ENCODE assay signal across 1 cellular context in the genomic region with DNA sequence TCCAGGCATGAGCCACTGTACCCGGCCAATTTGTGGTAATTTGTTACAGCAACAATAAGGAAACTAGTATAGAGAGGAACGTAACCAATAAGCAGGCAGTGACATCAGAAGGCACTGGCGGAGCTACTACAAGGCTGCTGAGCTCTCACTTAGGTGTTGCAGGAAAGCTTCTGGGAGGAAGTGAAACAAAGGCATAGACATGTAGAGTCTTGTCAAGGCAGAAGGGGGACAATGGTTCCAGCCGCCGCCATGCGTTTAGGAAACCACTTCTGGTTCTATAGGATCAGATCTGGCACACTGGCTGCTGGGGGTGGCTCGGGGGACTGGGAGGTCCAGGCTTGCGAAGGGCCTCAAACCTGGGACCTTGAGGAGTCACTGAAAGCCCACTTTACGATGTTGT.
TF ChIP-seq lines count a peak whose summit lies in the region.

No MANE protein-coding gene starts in this region.

TF ChIP-seq in GM12878, 131 proteins besides CTCF, POLR2A, EP300 and RAD21 (continued from another document and continues in another):
- TF ChIP-seq, protein P1, sequence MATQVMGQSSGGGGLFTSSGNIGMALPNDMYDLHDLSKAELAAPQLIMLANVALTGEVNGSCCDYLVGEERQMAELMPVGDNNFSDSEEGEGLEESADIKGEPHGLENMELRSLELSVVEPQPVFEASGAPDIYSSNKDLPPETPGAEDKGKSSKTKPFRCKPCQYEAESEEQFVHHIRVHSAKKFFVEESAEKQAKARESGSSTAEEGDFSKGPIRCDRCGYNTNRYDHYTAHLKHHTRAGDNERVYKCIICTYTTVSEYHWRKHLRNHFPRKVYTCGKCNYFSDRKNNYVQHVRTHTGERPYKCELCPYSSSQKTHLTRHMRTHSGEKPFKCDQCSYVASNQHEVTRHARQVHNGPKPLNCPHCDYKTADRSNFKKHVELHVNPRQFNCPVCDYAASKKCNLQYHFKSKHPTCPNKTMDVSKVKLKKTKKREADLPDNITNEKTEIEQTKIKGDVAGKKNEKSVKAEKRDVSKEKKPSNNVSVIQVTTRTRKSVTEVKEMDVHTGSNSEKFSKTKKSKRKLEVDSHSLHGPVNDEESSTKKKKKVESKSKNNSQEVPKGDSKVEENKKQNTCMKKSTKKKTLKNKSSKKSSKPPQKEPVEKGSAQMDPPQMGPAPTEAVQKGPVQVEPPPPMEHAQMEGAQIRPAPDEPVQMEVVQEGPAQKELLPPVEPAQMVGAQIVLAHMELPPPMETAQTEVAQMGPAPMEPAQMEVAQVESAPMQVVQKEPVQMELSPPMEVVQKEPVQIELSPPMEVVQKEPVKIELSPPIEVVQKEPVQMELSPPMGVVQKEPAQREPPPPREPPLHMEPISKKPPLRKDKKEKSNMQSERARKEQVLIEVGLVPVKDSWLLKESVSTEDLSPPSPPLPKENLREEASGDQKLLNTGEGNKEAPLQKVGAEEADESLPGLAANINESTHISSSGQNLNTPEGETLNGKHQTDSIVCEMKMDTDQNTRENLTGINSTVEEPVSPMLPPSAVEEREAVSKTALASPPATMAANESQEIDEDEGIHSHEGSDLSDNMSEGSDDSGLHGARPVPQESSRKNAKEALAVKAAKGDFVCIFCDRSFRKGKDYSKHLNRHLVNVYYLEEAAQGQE (IDR thresholded peaks at IDR 0.05; ENCODE audit: low read depth, low read length): no peak
- TF ChIP-seq SUZ12 (IDR thresholded peaks at IDR 0.05; ENCODE audit: unreplicated experiment): no peak
- TF ChIP-seq, protein P2, sequence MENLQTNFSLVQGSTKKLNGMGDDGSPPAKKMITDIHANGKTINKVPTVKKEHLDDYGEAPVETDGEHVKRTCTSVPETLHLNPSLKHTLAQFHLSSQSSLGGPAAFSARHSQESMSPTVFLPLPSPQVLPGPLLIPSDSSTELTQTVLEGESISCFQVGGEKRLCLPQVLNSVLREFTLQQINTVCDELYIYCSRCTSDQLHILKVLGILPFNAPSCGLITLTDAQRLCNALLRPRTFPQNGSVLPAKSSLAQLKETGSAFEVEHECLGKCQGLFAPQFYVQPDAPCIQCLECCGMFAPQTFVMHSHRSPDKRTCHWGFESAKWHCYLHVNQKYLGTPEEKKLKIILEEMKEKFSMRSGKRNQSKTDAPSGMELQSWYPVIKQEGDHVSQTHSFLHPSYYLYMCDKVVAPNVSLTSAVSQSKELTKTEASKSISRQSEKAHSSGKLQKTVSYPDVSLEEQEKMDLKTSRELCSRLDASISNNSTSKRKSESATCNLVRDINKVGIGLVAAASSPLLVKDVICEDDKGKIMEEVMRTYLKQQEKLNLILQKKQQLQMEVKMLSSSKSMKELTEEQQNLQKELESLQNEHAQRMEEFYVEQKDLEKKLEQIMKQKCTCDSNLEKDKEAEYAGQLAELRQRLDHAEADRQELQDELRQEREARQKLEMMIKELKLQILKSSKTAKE (IDR thresholded peaks at IDR 0.05; ENCODE audit: low read depth, poor library complexity, severe bottlenecking): peak; percentile 96
- TF ChIP-seq SREBF1 (IDR thresholded peaks at IDR 0.05; ENCODE audit: low read length): no peak
- TF ChIP-seq PML (IDR thresholded peaks at IDR 0.05; ENCODE audit: low read length): no peak
- no peak for TF ChIP-seq ZBED1 (IDR thresholded peaks at IDR 0.05; ENCODE audit: borderline replicate concordance)
- peak; percentile 94 for TF ChIP-seq NBN (IDR thresholded peaks at IDR 0.05)
- no peak for TF ChIP-seq SREBF2 (IDR thresholded peaks at IDR 0.05; ENCODE audit: low read length)
- TF ChIP-seq IKZF2 (IDR thresholded peaks at IDR 0.05): peak; percentile 97 to 98
- TF ChIP-seq, protein P3, sequence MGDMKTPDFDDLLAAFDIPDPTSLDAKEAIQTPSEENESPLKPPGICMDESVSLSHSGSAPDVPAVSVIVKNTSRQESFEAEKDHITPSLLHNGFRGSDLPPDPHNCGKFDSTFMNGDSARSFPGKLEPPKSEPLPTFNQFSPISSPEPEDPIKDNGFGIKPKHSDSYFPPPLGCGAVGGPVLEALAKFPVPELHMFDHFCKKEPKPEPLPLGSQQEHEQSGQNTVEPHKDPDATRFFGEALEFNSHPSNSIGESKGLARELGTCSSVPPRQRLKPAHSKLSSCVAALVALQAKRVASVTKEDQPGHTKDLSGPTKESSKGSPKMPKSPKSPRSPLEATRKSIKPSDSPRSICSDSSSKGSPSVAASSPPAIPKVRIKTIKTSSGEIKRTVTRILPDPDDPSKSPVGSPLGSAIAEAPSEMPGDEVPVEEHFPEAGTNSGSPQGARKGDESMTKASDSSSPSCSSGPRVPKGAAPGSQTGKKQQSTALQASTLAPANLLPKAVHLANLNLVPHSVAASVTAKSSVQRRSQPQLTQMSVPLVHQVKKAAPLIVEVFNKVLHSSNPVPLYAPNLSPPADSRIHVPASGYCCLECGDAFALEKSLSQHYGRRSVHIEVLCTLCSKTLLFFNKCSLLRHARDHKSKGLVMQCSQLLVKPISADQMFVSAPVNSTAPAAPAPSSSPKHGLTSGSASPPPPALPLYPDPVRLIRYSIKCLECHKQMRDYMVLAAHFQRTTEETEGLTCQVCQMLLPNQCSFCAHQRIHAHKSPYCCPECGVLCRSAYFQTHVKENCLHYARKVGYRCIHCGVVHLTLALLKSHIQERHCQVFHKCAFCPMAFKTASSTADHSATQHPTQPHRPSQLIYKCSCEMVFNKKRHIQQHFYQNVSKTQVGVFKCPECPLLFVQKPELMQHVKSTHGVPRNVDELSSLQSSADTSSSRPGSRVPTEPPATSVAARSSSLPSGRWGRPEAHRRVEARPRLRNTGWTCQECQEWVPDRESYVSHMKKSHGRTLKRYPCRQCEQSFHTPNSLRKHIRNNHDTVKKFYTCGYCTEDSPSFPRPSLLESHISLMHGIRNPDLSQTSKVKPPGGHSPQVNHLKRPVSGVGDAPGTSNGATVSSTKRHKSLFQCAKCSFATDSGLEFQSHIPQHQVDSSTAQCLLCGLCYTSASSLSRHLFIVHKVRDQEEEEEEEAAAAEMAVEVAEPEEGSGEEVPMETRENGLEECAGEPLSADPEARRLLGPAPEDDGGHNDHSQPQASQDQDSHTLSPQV (IDR thresholded peaks at IDR 0.05): no peak
- peak; percentile 87 for TF ChIP-seq YY1 (IDR thresholded peaks at IDR 0.05; ENCODE audit: low read depth, low read length)
- TF ChIP-seq SUPT20H (IDR thresholded peaks at IDR 0.05; ENCODE audit: borderline replicate concordance, control insufficient read depth, low read depth, low read length): no peak
- TF ChIP-seq RAD51 (IDR thresholded peaks at IDR 0.05): no peak
- peak; percentile 57; the same call in 1 of the 2 replicates for TF ChIP-seq TCF12 (IDR thresholded peaks at IDR 0.05; ENCODE audit: low read depth, low read length)
- TF ChIP-seq PAX5 (IDR thresholded peaks at IDR 0.05; ENCODE audit: borderline replicate concordance, low read depth, low read length): peak; percentile 86
- TF ChIP-seq, protein P4, sequence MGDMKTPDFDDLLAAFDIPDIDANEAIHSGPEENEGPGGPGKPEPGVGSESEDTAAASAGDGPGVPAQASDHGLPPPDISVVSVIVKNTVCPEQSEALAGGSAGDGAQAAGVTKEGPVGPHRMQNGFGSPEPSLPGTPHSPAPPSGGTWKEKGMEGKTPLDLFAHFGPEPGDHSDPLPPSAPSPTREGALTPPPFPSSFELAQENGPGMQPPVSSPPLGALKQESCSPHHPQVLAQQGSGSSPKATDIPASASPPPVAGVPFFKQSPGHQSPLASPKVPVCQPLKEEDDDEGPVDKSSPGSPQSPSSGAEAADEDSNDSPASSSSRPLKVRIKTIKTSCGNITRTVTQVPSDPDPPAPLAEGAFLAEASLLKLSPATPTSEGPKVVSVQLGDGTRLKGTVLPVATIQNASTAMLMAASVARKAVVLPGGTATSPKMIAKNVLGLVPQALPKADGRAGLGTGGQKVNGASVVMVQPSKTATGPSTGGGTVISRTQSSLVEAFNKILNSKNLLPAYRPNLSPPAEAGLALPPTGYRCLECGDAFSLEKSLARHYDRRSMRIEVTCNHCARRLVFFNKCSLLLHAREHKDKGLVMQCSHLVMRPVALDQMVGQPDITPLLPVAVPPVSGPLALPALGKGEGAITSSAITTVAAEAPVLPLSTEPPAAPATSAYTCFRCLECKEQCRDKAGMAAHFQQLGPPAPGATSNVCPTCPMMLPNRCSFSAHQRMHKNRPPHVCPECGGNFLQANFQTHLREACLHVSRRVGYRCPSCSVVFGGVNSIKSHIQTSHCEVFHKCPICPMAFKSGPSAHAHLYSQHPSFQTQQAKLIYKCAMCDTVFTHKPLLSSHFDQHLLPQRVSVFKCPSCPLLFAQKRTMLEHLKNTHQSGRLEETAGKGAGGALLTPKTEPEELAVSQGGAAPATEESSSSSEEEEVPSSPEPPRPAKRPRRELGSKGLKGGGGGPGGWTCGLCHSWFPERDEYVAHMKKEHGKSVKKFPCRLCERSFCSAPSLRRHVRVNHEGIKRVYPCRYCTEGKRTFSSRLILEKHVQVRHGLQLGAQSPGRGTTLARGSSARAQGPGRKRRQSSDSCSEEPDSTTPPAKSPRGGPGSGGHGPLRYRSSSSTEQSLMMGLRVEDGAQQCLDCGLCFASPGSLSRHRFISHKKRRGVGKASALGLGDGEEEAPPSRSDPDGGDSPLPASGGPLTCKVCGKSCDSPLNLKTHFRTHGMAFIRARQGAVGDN (IDR thresholded peaks at IDR 0.05): peak; percentile 98
- TF ChIP-seq, protein P5, sequence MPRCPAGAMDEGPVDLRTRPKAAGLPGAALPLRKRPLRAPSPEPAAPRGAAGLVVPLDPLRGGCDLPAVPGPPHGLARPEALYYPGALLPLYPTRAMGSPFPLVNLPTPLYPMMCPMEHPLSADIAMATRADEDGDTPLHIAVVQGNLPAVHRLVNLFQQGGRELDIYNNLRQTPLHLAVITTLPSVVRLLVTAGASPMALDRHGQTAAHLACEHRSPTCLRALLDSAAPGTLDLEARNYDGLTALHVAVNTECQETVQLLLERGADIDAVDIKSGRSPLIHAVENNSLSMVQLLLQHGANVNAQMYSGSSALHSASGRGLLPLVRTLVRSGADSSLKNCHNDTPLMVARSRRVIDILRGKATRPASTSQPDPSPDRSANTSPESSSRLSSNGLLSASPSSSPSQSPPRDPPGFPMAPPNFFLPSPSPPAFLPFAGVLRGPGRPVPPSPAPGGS (IDR thresholded peaks at IDR 0.05; ENCODE audit: borderline replicate concordance, insufficient read depth, low read depth, low read length, poor library complexity, severe bottlenecking): no peak
- no peak for TF ChIP-seq MYC (IDR thresholded peaks at IDR 0.05; ENCODE audit: insufficient read depth, insufficient read length, insufficient replicate concordance, low read length, severe bottlenecking)
- peak; percentile 39; the same call in 1 of the 2 replicates for TF ChIP-seq BMI1 (IDR thresholded peaks at IDR 0.05; ENCODE audit: borderline replicate concordance)
- no peak for TF ChIP-seq RELA (IDR thresholded peaks at IDR 0.05; ENCODE audit: borderline replicate concordance, partially characterized antibody)
- 0 out of 2 replicates have a peak, but pooled peaks have one; percentile 60 for TF ChIP-seq CBX5 (IDR thresholded peaks at IDR 0.05; ENCODE audit: low read depth)
- TF ChIP-seq, protein P6, sequence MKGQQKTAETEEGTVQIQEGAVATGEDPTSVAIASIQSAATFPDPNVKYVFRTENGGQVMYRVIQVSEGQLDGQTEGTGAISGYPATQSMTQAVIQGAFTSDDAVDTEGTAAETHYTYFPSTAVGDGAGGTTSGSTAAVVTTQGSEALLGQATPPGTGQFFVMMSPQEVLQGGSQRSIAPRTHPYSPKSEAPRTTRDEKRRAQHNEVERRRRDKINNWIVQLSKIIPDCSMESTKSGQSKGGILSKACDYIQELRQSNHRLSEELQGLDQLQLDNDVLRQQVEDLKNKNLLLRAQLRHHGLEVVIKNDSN (IDR thresholded peaks at IDR 0.05; ENCODE audit: borderline replicate concordance, extremely low read length, insufficient read depth, low read depth, low read length): no peak
- TF ChIP-seq SRF (IDR thresholded peaks at IDR 0.05; ENCODE audit: low read depth in 2 of 2, low read length in 2 of 2): 0 out of 4 replicates have a peak, but pooled peaks of 1 of the 2 experiments have one; percentile 8
- TF ChIP-seq MTA3 (IDR thresholded peaks at IDR 0.05; ENCODE audit: borderline replicate concordance, low read length): no peak
- TF ChIP-seq, protein P7, sequence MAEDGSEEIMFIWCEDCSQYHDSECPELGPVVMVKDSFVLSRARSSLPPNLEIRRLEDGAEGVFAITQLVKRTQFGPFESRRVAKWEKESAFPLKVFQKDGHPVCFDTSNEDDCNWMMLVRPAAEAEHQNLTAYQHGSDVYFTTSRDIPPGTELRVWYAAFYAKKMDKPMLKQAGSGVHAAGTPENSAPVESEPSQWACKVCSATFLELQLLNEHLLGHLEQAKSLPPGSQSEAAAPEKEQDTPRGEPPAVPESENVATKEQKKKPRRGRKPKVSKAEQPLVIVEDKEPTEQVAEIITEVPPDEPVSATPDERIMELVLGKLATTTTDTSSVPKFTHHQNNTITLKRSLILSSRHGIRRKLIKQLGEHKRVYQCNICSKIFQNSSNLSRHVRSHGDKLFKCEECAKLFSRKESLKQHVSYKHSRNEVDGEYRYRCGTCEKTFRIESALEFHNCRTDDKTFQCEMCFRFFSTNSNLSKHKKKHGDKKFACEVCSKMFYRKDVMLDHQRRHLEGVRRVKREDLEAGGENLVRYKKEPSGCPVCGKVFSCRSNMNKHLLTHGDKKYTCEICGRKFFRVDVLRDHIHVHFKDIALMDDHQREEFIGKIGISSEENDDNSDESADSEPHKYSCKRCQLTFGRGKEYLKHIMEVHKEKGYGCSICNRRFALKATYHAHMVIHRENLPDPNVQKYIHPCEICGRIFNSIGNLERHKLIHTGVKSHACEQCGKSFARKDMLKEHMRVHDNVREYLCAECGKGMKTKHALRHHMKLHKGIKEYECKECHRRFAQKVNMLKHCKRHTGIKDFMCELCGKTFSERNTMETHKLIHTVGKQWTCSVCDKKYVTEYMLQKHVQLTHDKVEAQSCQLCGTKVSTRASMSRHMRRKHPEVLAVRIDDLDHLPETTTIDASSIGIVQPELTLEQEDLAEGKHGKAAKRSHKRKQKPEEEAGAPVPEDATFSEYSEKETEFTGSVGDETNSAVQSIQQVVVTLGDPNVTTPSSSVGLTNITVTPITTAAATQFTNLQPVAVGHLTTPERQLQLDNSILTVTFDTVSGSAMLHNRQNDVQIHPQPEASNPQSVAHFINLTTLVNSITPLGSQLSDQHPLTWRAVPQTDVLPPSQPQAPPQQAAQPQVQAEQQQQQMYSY (CRISPR knock-in tag; IDR thresholded peaks at IDR 0.05): no peak
- no peak for TF ChIP-seq ESRRA (IDR thresholded peaks at IDR 0.05; ENCODE audit: low read length)
- TF ChIP-seq FOXM1 (IDR thresholded peaks at IDR 0.05; ENCODE audit: low read depth, low read length): no peak
- TF ChIP-seq, protein P8, sequence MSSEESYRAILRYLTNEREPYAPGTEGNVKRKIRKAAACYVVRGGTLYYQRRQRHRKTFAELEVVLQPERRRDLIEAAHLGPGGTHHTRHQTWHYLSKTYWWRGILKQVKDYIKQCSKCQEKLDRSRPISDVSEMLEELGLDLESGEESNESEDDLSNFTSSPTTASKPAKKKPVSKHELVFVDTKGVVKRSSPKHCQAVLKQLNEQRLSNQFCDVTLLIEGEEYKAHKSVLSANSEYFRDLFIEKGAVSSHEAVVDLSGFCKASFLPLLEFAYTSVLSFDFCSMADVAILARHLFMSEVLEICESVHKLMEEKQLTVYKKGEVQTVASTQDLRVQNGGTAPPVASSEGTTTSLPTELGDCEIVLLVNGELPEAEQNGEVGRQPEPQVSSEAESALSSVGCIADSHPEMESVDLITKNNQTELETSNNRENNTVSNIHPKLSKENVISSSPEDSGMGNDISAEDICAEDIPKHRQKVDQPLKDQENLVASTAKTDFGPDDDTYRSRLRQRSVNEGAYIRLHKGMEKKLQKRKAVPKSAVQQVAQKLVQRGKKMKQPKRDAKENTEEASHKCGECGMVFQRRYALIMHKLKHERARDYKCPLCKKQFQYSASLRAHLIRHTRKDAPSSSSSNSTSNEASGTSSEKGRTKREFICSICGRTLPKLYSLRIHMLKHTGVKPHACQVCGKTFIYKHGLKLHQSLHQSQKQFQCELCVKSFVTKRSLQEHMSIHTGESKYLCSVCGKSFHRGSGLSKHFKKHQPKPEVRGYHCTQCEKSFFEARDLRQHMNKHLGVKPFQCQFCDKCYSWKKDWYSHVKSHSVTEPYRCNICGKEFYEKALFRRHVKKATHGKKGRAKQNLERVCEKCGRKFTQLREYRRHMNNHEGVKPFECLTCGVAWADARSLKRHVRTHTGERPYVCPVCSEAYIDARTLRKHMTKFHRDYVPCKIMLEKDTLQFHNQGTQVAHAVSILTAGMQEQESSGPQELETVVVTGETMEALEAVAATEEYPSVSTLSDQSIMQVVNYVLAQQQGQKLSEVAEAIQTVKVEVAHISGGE (CRISPR knock-in tag; IDR thresholded peaks at IDR 0.05): no peak
